In genomic region chr12:53299101-53299453, GRCh38 we compare ENCODE assay signal across 8 cellular contexts. TPM values are rescaled to one million over a fixed set of nuclear protein-coding genes. Genes with fewer than 3 reads are reported as not detected.
DNase-seq lines count a peak whose midpoint lies in the region; ATAC-seq and TF ChIP-seq lines count a peak whose summit lies in the region.

No MANE protein-coding gene starts in this region.

- peak overlapping the region; percentile 93 for H3K4me2 ChIP-seq in smooth muscle cell

- 57% methylated on average over 5 of the region's 5 CpGs for whole genome bisulfite sequencing in right cardiac atrium
- WGBS in smooth muscle cell (ENCODE audit: low lambda C conversion rate): 58% methylated on average over 5 of the region's 5 CpGs

- H3K27ac ChIP-seq in right cardiac atrium (ENCODE audit: low read length): peak overlapping the region; percentile 19
- peak overlapping the region; percentile 94 for H3K27ac ChIP-seq in smooth muscle cell (ENCODE audit: low read depth)

- H3K4me3 ChIP-seq in right cardiac atrium (ENCODE audit: low read length) (peak overlapping the region; percentile 53), smooth muscle cell (peak overlapping the region; percentile 85)

- H3K4me1 Mint-ChIP-seq in activated naive CD8-positive, alpha-beta T cell treated with anti-CD3 and anti-CD28 coated beads for 36 hours: peaks cover 65% of the 10 kb centered on the region

- H3K79me2 ChIP-seq in smooth muscle cell (ENCODE audit: low read depth): peaks cover 46% of the 10 kb centered on the region

- H3K27me3 Mint-ChIP-seq in activated naive CD8-positive, alpha-beta T cell treated with anti-CD3 and anti-CD28 coated beads for 36 hours: no peaks in the 10 kb centered on the region

- DNase-seq in Daoy (ENCODE audit: low read depth) (peak; percentile 64), NOMO-1 treated with dmso at 0.1 percent for 144 hours (lab: John Stamatoyannopoulos, UW; ENCODE audit: unreplicated experiment) (peak; percentile 97), right cardiac atrium (peak in 1 of 3 donors; percentile 42), smooth muscle cell (lab: John Stamatoyannopoulos, UW; ENCODE audit: unreplicated experiment) (no peak), NCI-H2029 (lab: John Stamatoyannopoulos, UW) (no peak), pons (ENCODE audit: low spot score) (no peak)
- DNase-seq in activated naive CD8-positive, alpha-beta T cell treated with anti-CD3 and anti-CD28 coated beads for 36 hours: peak; percentile 58

- H3F3A ChIP-seq in smooth muscle cell (ENCODE audit: low read depth): peaks cover 27% of the 10 kb centered on the region

- peak overlapping the region; percentile 87 for H3K9ac ChIP-seq in smooth muscle cell (ENCODE audit: low read depth)

- H3K27me3 ChIP-seq in right cardiac atrium (ENCODE audit: control insufficient read depth, insufficient read depth) (no peaks in the 10 kb centered on the region), smooth muscle cell (ENCODE audit: low read depth) (no peaks in the 10 kb centered on the region)

- H3K36me3 Mint-ChIP-seq in activated naive CD8-positive, alpha-beta T cell treated with anti-CD3 and anti-CD28 coated beads for 36 hours: peaks cover 66% of the 10 kb centered on the region

- H3K9me3 Mint-ChIP-seq in activated naive CD8-positive, alpha-beta T cell treated with anti-CD3 and anti-CD28 coated beads for 36 hours: no peaks in the 10 kb centered on the region

- H3K9me3 ChIP-seq in right cardiac atrium (ENCODE audit: control insufficient read depth, low read length) (no peaks in the 10 kb centered on the region), smooth muscle cell (replicated peaks; ENCODE audit: low read depth) (no peaks in the 10 kb centered on the region)

- peak overlapping the region; percentile 94 for H3K4me3 Mint-ChIP-seq in activated naive CD8-positive, alpha-beta T cell treated with anti-CD3 and anti-CD28 coated beads for 36 hours

- TF ChIP-seq CTCF in smooth muscle cell (IDR thresholded peaks at IDR 0.05; ENCODE audit: borderline replicate concordance, insufficient read depth, poor library complexity, severe bottlenecking): no peak

- no peaks in the 10 kb centered on the region for H3K36me3 ChIP-seq in smooth muscle cell (ENCODE audit: low read depth)

- H4K20me1 ChIP-seq in smooth muscle cell (ENCODE audit: low read depth): no peaks in the 10 kb centered on the region

- peak overlapping the region; percentile 94 for H3K27ac Mint-ChIP-seq in activated naive CD8-positive, alpha-beta T cell treated with anti-CD3 and anti-CD28 coated beads for 36 hours

- ATAC-seq in right cardiac atrium (peak; percentile 2 to 25), HG03565 (IDR thresholded peaks at IDR 0.05; ENCODE audit: unreplicated experiment) (no peak)

- intact Hi-C loops in right cardiac atrium (cut with DNase I): no loop called here

- H3K4me1 ChIP-seq in right cardiac atrium (ENCODE audit: control insufficient read depth, insufficient read depth, low read length): no peaks in the 10 kb centered on the region
- H3K4me1 ChIP-seq in smooth muscle cell (ENCODE audit: low read depth): peaks cover 25% of the 10 kb centered on the region

- no peak overlapping the region for H2AFZ ChIP-seq in smooth muscle cell (ENCODE audit: low read depth)

RNA-seq across cellular contexts. Expression of gene MYG1, which starts 0.4 kb away (rescaled TPM):
- total RNA-seq in Daoy (2014; rRNA removed; shearing (Covaris generic)): 86.6 and 89.2 TPM in 2 replicates
- 10 to 100 TPM; 73.4 to 79.7 TPM for total RNA-seq in activated naive CD8-positive, alpha-beta T cell treated with anti-CD3 and anti-CD28 coated beads for 36 hours
- total RNA-seq in right cardiac atrium (10 to 100 TPM; 28.9 to 44.3 (median 38.1) TPM), smooth muscle cell (30.8 and 39.1 TPM in 2 replicates)
- polyA plus RNA-seq in right cardiac atrium (37.3 TPM), smooth muscle cell (56.9 and 60.9 TPM in 2 replicates)

RNA-seq across cellular contexts. Expression of gene PFDN5, which starts 3.7 kb away (rescaled TPM):
- 480 and 590 TPM in 2 replicates for total RNA-seq in Daoy (2014; rRNA removed; shearing (Covaris generic))
- total RNA-seq in activated naive CD8-positive, alpha-beta T cell treated with anti-CD3 and anti-CD28 coated beads for 36 hours: 100 to 1,000 TPM; 309 to 321 TPM
- total RNA-seq in right cardiac atrium (100 to 1,000 TPM; 355 to 443 (median 395) TPM), smooth muscle cell (416 and 464 TPM in 2 replicates)
- polyA plus RNA-seq in right cardiac atrium (764 TPM), smooth muscle cell (523 and 540 TPM in 2 replicates)

RNA-seq across cellular contexts. Expression of gene AAAS, which starts 22.3 kb away (rescaled TPM):
- 106 and 116 TPM in 2 replicates for total RNA-seq in Daoy (2014; rRNA removed; shearing (Covaris generic))
- 10 to 100 TPM; 79.9 to 86.4 TPM for total RNA-seq in activated naive CD8-positive, alpha-beta T cell treated with anti-CD3 and anti-CD28 coated beads for 36 hours
- total RNA-seq in right cardiac atrium (10 to 100 TPM; 30.5 to 48.9 (median 40.0) TPM), smooth muscle cell (56.8 and 57.3 TPM in 2 replicates)
- polyA plus RNA-seq in right cardiac atrium (31.3 TPM), smooth muscle cell (58.3 and 65.7 TPM in 2 replicates)

RNA-seq across cellular contexts. Expression of gene ESPL1, which starts 31.0 kb away (rescaled TPM):
- 29.0 and 31.6 TPM in 2 replicates for total RNA-seq in Daoy (2014; rRNA removed; shearing (Covaris generic))
- 10 to 100 TPM; 66.3 to 67.7 TPM for total RNA-seq in activated naive CD8-positive, alpha-beta T cell treated with anti-CD3 and anti-CD28 coated beads for 36 hours
- total RNA-seq in right cardiac atrium (1 to 10 TPM in 1 of 4 donors, under 1 TPM in 3; 0.23 to 1.2 (median 0.40) TPM), smooth muscle cell (3.1 and 4.7 TPM in 2 replicates)
- polyA plus RNA-seq in right cardiac atrium (0.11 TPM), smooth muscle cell (2.0 and 3.5 TPM in 2 replicates)

RNA-seq across cellular contexts. Expression of gene SP7, which starts 37.1 kb away (rescaled TPM):
- total RNA-seq in Daoy (2014; rRNA removed; shearing (Covaris generic)): not detected in 2 replicates
- total RNA-seq in activated naive CD8-positive, alpha-beta T cell treated with anti-CD3 and anti-CD28 coated beads for 36 hours: not detected
- total RNA-seq in right cardiac atrium (not detected), smooth muscle cell (0.04 and 0.40 TPM in 2 replicates)
- polyA plus RNA-seq in right cardiac atrium (not detected), smooth muscle cell (0.38 TPM in 1 of 2 replicates, not detected in the other)

Comparison
In these comparisons a context has a peak if more than half of its experiments do, and no peak if none do; other contexts are left out.
1. DNase-seq: peak in Daoy (single experiment), NOMO-1 treated with dmso at 0.1 percent for 144 hours (single experiment) and activated naive CD8-positive, alpha-beta T cell treated with anti-CD3 and anti-CD28 coated beads for 36 hours (single experiment); none in smooth muscle cell (single experiment), NCI-H2029 (single experiment) and pons (single experiment).